20 cellular contexts compared by ENCODE assay signal in the genomic region with DNA sequence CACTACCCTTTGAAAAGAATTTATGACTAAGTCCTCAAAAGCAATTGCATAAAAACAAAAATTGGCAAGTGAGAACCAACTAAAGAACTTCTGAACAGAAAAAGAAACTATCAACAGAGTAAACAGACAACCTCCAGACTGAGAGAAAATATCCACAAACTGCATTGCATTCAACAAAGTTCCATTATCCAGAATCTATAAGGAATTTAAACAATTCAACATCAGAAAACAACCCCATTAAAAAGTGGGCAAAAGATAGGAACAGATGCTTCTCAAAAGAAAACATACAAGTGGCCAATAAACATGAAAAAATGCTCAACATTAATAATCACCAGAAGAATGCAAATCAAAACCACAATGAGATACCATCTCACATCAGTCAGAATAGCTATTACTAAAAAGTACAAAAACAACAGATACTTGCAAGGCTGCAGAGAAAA.
A peak's percentile ranks its signal among the peaks of the same experiment; 100 is the strongest.
DNase-seq lines count a peak whose midpoint lies in the region; ATAC-seq and TF ChIP-seq lines count a peak whose summit lies in the region.
"Had no signal": no experiment of that assay in that cellular context is flagged by ENCODE, and none has a peak within 500 bp of the region (broad histone marks: within the 10 kb centered on the region; RNA-seq: fewer than 3 reads in every experiment).

No MANE protein-coding gene starts in this region.

- H3K27ac ChIP-seq in stomach (no peak overlapping the region), MM.1S (ENCODE audit: low read length) (no peak overlapping the region)
- H3K27ac ChIP-seq: coronary artery, neural progenitor cell, right lobe of liver, upper lobe of left lung had no signal

- no peaks in the 10 kb centered on the region for H3K36me3 ChIP-seq in stomach
- no peaks in the 10 kb centered on the region for H3K36me3 ChIP-seq in MM.1S (replicated peaks; ENCODE audit: insufficient read depth, low read length)
- H3K36me3 ChIP-seq: neural progenitor cell, right lobe of liver, upper lobe of left lung had no signal

- no peaks in the 10 kb centered on the region for H3K9me2 ChIP-seq in MM.1S (replicated peaks; ENCODE audit: insufficient read depth, low read length)

- H3K79me2 ChIP-seq in MM.1S (ENCODE audit: low read length): no peaks in the 10 kb centered on the region

- H2AFZ ChIP-seq in MM.1S (ENCODE audit: low read length): no peak overlapping the region
- H2AFZ ChIP-seq: neural progenitor cell had no signal

- DNase-seq in EH (ENCODE audit: low read depth) (peak; percentile 80), RPMI7951 (ENCODE audit: low read depth) (peak; percentile 16), fibroblast of gingiva (ENCODE audit: low read depth) (peak; percentile 81), osteocyte (ENCODE audit: extremely low spot score, unreplicated experiment) (no peak), middle frontal gyrus (ENCODE audit: extremely low spot score, low spot score) (no peak), stomach (no peak), MM.1S (no peak)
- DNase-seq: activated CD4-positive, alpha-beta T cell treated with anti-CD3 and anti-CD28 coated beads, Interleukin-2, amount 50 U/mL, for 4 hours; activated naive CD8-positive, alpha-beta T cell treated with anti-CD3 and anti-CD28 coated beads, Interleukin-2, amount 50 U/mL, for 24 hours; activated T-cell treated with anti-CD3 and anti-CD28 coated beads, Interleukin-2, amount 50 U/mL, for 48 hours; CD8-positive, alpha-beta T cell; KG1; NCI-H1436 treated with DMSO at 0.1 percent for 48 hours; right lobe of liver; stimulated activated CD4-positive, alpha-beta T cell treated with anti-CD3 and anti-CD28 coated beads, Interleukin-4, amount 100 ng/mL, for 1 hour; upper lobe of left lung had no signal

- no peaks in the 10 kb centered on the region for H3F3A ChIP-seq in MM.1S (ENCODE audit: insufficient read depth, low read length)

- peaks cover 8% of the 10 kb centered on the region for H3K36me3 Mint-ChIP-seq in osteocyte (ENCODE audit: unreplicated experiment)
- H3K36me3 Mint-ChIP-seq: CD8-positive, alpha-beta T cell had no signal

- H3K27me3 Mint-ChIP-seq in osteocyte (ENCODE audit: unreplicated experiment): no peaks in the 10 kb centered on the region
- H3K27me3 Mint-ChIP-seq: activated naive CD8-positive, alpha-beta T cell treated with anti-CD3 and anti-CD28 coated beads, Interleukin-2, amount 50 U/mL, for 24 hours had no signal

- H3K27me3 ChIP-seq in stomach (no peaks in the 10 kb centered on the region), MM.1S (replicated peaks; ENCODE audit: insufficient read depth, low read length) (no peaks in the 10 kb centered on the region)
- H3K27me3 ChIP-seq: neural progenitor cell, right lobe of liver, upper lobe of left lung had no signal

- TF ChIP-seq EP300 in stomach (IDR thresholded peaks at IDR 0.05): no peak

- H3K27ac Mint-ChIP-seq in osteocyte (ENCODE audit: unreplicated experiment): peak overlapping the region; percentile 42
- H3K27ac Mint-ChIP-seq: activated naive CD8-positive, alpha-beta T cell treated with anti-CD3 and anti-CD28 coated beads, Interleukin-2, amount 50 U/mL, for 24 hours; CD8-positive, alpha-beta T cell; neural progenitor cell had no signal

- no peaks in the 10 kb centered on the region for H4K20me1 ChIP-seq in MM.1S (ENCODE audit: insufficient read depth, low read length)

- TF ChIP-seq POLR2A in stomach (IDR thresholded peaks at IDR 0.05): no peak

- intact Hi-C loops in stomach (cut with DNase I; ENCODE audit: low total_unique reads): no loop called here

- H3K4me1 ChIP-seq in stomach: peaks cover 0 to 8% (median 0%) of the 10 kb centered on the region in 4 donors
- no peaks in the 10 kb centered on the region for H3K4me1 ChIP-seq in MM.1S (ENCODE audit: low read length)
- H3K4me1 ChIP-seq: neural progenitor cell, right lobe of liver, upper lobe of left lung had no signal

- peak overlapping the region; percentile 14 for H3K4me3 Mint-ChIP-seq in osteocyte (ENCODE audit: unreplicated experiment)
- H3K4me3 Mint-ChIP-seq: activated naive CD8-positive, alpha-beta T cell treated with anti-CD3 and anti-CD28 coated beads, Interleukin-2, amount 50 U/mL, for 24 hours; CD8-positive, alpha-beta T cell; neural progenitor cell had no signal

- H3K4me1 Mint-ChIP-seq in osteocyte (ENCODE audit: unreplicated experiment): peaks cover 34% of the 10 kb centered on the region
- H3K4me1 Mint-ChIP-seq: activated naive CD8-positive, alpha-beta T cell treated with anti-CD3 and anti-CD28 coated beads, Interleukin-2, amount 50 U/mL, for 24 hours; neural progenitor cell had no signal

- ATAC-seq in GM21360 (IDR thresholded peaks at IDR 0.05; ENCODE audit: unreplicated experiment): no peak
- ATAC-seq: activated naive CD8-positive, alpha-beta T cell treated with anti-CD3 and anti-CD28 coated beads, Interleukin-2, amount 50 U/mL, for 24 hours; CD8-positive, alpha-beta T cell; esophagus mucosa; right lobe of liver had no signal

- peaks cover 0 to 18% (median 7%) of the 10 kb centered on the region in 4 donors for H3K9me3 ChIP-seq in stomach
- no peaks in the 10 kb centered on the region for H3K9me3 ChIP-seq in MM.1S (replicated peaks; ENCODE audit: insufficient read depth, low read length)
- H3K9me3 ChIP-seq: right lobe of liver had no signal

- TF ChIP-seq CTCF in osteocyte (IDR thresholded peaks at IDR 0.05) (no peak), stomach (IDR thresholded peaks at IDR 0.05) (no peak), MM.1S (IDR thresholded peaks at IDR 0.05; ENCODE audit: low read length) (no peak)

- H3K9ac ChIP-seq in MM.1S (ENCODE audit: low read length): no peak overlapping the region
- H3K9ac ChIP-seq: neural progenitor cell had no signal

- no peak overlapping the region for H3K4me3 ChIP-seq in stomach
- H3K4me3 ChIP-seq in MM.1S (ENCODE audit: low read length): no peak overlapping the region
- H3K4me3 ChIP-seq: coronary artery, neural progenitor cell, right lobe of liver, upper lobe of left lung had no signal

- no peak overlapping the region for H3K4me2 ChIP-seq in MM.1S (ENCODE audit: low read depth, low read length)
- H3K4me2 ChIP-seq: neural progenitor cell had no signal

- peaks cover 27% of the 10 kb centered on the region for H3K9me3 Mint-ChIP-seq in osteocyte (ENCODE audit: unreplicated experiment)

Comparison
In these comparisons a context has a peak if more than half of its experiments do, and no peak if none do; other contexts are left out.
1. DNase-seq: peak in EH (single experiment), RPMI7951 (single experiment) and fibroblast of gingiva (single experiment); none in osteocyte (single experiment), middle frontal gyrus (single experiment), stomach (single experiment) and MM.1S (single experiment).